In the genomic region with DNA sequence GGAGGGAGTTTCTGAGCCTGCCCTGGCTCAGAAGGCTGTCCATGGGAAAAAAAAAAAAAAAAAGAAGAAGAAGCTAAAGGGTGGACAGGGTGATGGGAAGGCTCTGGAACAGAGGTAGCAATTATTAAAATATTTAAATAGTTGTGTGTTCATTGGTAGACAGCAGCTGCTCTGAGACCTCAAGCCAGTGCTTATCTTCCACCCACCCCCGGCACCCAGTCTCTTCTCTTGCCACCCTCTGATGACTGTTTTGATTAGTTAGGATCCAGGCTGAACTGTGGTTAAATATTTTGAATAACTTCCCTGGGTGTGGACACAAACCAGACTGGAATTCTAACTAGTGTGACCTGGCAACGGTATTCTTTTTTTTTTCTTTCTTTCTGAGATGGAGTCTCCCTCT, we compare ENCODE assay signal across 1 cellular context.
TF ChIP-seq lines count a peak whose summit lies in the region.

No MANE protein-coding gene starts in this region.

TF ChIP-seq in K562, 482 proteins besides CTCF, POLR2A, EP300 and RAD21 (continued from another document and continues in another):
- TF ChIP-seq, protein P1, sequence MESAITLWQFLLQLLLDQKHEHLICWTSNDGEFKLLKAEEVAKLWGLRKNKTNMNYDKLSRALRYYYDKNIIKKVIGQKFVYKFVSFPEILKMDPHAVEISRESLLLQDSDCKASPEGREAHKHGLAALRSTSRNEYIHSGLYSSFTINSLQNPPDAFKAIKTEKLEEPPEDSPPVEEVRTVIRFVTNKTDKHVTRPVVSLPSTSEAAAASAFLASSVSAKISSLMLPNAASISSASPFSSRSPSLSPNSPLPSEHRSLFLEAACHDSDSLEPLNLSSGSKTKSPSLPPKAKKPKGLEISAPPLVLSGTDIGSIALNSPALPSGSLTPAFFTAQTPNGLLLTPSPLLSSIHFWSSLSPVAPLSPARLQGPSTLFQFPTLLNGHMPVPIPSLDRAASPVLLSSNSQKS (CRISPR knock-in tag; IDR thresholded peaks at IDR 0.05), result no peak
- TF ChIP-seq PCBP1 (IDR thresholded peaks at IDR 0.05; ENCODE audit: low read depth, low read length, poor library complexity, severe bottlenecking), result no peak
- TF ChIP-seq, protein P2, sequence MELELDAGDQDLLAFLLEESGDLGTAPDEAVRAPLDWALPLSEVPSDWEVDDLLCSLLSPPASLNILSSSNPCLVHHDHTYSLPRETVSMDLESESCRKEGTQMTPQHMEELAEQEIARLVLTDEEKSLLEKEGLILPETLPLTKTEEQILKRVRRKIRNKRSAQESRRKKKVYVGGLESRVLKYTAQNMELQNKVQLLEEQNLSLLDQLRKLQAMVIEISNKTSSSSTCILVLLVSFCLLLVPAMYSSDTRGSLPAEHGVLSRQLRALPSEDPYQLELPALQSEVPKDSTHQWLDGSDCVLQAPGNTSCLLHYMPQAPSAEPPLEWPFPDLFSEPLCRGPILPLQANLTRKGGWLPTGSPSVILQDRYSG (tag; conservative IDR thresholded peaks at IDR 0.05; ENCODE audit: low read depth), result no peak
- no peak for TF ChIP-seq NONO (IDR thresholded peaks at IDR 0.05; ENCODE audit: low read depth in 2 of 2, low read length in 1 of 2)
- TF ChIP-seq TCFL5 (CRISPR knock-in tag; conservative IDR thresholded peaks at IDR 0.05), result no peak
- no peak for TF ChIP-seq GTF2F1 (IDR thresholded peaks at IDR 0.05; ENCODE audit: low read depth, low read length)
- peak in 1 of 2 experiments; percentile 72; a peak in 2 of 4 replicates for TF ChIP-seq TEAD1 (CRISPR knock-in tag; IDR thresholded peaks at IDR 0.05)
- TF ChIP-seq POLR3A (IDR thresholded peaks at IDR 0.05; ENCODE audit: borderline replicate concordance, extremely low read depth, insufficient read depth, insufficient read length), result no peak
- TF ChIP-seq, protein P3, sequence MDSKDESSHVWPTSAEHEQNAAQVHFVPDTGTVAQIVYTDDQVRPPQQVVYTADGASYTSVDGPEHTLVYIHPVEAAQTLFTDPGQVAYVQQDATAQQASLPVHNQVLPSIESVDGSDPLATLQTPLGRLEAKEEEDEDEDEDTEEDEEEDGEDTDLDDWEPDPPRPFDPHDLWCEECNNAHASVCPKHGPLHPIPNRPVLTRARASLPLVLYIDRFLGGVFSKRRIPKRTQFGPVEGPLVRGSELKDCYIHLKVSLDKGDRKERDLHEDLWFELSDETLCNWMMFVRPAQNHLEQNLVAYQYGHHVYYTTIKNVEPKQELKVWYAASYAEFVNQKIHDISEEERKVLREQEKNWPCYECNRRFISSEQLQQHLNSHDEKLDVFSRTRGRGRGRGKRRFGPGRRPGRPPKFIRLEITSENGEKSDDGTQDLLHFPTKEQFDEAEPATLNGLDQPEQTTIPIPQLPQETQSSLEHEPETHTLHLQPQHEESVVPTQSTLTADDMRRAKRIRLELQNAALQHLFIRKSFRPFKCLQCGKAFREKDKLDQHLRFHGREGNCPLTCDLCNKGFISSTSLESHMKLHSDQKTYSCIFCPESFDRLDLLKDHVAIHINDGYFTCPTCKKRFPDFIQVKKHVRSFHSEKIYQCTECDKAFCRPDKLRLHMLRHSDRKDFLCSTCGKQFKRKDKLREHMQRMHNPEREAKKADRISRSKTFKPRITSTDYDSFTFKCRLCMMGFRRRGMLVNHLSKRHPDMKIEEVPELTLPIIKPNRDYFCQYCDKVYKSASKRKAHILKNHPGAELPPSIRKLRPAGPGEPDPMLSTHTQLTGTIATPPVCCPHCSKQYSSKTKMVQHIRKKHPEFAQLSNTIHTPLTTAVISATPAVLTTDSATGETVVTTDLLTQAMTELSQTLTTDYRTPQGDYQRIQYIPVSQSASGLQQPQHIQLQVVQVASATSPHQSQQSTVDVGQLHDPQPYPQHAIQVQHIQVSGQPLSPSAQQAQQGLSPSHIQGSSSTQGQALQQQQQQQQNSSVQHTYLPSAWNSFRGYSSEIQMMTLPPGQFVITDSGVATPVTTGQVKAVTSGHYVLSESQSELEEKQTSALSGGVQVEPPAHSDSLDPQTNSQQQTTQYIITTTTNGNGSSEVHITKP (IDR thresholded peaks at IDR 0.05; ENCODE audit: partially characterized antibody), result no peak
- TF ChIP-seq, protein P4, sequence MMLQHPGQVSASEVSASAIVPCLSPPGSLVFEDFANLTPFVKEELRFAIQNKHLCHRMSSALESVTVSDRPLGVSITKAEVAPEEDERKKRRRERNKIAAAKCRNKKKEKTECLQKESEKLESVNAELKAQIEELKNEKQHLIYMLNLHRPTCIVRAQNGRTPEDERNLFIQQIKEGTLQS (IDR thresholded peaks at IDR 0.05), result no peak
- TF ChIP-seq, protein P4 (CRISPR knock-in tag; conservative IDR thresholded peaks at IDR 0.05), result no peak
- TF ChIP-seq, protein P5, sequence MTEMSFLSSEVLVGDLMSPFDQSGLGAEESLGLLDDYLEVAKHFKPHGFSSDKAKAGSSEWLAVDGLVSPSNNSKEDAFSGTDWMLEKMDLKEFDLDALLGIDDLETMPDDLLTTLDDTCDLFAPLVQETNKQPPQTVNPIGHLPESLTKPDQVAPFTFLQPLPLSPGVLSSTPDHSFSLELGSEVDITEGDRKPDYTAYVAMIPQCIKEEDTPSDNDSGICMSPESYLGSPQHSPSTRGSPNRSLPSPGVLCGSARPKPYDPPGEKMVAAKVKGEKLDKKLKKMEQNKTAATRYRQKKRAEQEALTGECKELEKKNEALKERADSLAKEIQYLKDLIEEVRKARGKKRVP (CRISPR knock-in tag; IDR thresholded peaks at IDR 0.05), result no peak
- no peak for TF ChIP-seq ZNF707 (CRISPR knock-in tag; conservative IDR thresholded peaks at IDR 0.05)
- TF ChIP-seq HNRNPLL (IDR thresholded peaks at IDR 0.05; ENCODE audit: low read depth, low read length, poor library complexity, severe bottlenecking), result no peak
- TF ChIP-seq POLR2AphosphoS5 (IDR thresholded peaks at IDR 0.05; ENCODE audit: control insufficient read depth, insufficient read depth, low read depth, low read length), result peak; percentile 32; the same call in 1 of the 2 replicates
- no peak for TF ChIP-seq ELF2 (CRISPR knock-in tag; IDR thresholded peaks at IDR 0.05)
- no peak for TF ChIP-seq ZNF165 (CRISPR knock-in tag; IDR thresholded peaks at IDR 0.05; ENCODE audit: borderline replicate concordance)
- TF ChIP-seq, protein P6, sequence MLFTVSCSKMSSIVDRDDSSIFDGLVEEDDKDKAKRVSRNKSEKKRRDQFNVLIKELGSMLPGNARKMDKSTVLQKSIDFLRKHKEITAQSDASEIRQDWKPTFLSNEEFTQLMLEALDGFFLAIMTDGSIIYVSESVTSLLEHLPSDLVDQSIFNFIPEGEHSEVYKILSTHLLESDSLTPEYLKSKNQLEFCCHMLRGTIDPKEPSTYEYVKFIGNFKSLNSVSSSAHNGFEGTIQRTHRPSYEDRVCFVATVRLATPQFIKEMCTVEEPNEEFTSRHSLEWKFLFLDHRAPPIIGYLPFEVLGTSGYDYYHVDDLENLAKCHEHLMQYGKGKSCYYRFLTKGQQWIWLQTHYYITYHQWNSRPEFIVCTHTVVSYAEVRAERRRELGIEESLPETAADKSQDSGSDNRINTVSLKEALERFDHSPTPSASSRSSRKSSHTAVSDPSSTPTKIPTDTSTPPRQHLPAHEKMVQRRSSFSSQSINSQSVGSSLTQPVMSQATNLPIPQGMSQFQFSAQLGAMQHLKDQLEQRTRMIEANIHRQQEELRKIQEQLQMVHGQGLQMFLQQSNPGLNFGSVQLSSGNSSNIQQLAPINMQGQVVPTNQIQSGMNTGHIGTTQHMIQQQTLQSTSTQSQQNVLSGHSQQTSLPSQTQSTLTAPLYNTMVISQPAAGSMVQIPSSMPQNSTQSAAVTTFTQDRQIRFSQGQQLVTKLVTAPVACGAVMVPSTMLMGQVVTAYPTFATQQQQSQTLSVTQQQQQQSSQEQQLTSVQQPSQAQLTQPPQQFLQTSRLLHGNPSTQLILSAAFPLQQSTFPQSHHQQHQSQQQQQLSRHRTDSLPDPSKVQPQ (CRISPR knock-in tag; IDR thresholded peaks at IDR 0.05; ENCODE audit: borderline replicate concordance), result no peak
- no peak for TF ChIP-seq SMARCE1 (IDR thresholded peaks at IDR 0.05)
- no peak for TF ChIP-seq ZNF146 (CRISPR knock-in tag; IDR thresholded peaks at IDR 0.05; ENCODE audit: unreplicated experiment)
- TF ChIP-seq SMARCC2 (IDR thresholded peaks at IDR 0.05; ENCODE audit: low read depth), result no peak
- TF ChIP-seq ZNF184 (CRISPR knock-in tag; IDR thresholded peaks at IDR 0.05), result no peak
- no peak for TF ChIP-seq RFX7 (CRISPR knock-in tag; IDR thresholded peaks at IDR 0.05)
- no peak for TF ChIP-seq ZNF408 (CRISPR knock-in tag; IDR thresholded peaks at IDR 0.05; ENCODE audit: low read depth)
- TF ChIP-seq CBFA2T3 (IDR thresholded peaks at IDR 0.05), result peak; percentile 81
- TF ChIP-seq SRF (CRISPR knock-in tag; IDR thresholded peaks at IDR 0.05), result no peak
- no peak for TF ChIP-seq BACH1 (tag; IDR thresholded peaks at IDR 0.05)
- TF ChIP-seq, protein P7, sequence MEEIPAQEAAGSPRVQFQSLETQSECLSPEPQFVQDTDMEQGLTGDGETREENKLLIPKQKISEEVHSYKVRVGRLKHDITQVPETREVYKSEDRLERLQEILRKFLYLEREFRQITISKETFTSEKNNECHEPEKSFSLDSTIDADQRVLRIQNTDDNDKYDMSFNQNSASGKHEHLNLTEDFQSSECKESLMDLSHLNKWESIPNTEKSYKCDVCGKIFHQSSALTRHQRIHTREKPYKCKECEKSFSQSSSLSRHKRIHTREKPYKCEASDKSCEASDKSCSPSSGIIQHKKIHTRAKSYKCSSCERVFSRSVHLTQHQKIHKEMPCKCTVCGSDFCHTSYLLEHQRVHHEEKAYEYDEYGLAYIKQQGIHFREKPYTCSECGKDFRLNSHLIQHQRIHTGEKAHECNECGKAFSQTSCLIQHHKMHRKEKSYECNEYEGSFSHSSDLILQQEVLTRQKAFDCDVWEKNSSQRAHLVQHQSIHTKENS (CRISPR knock-in tag; IDR thresholded peaks at IDR 0.05), result no peak
- TF ChIP-seq HOXB6 (CRISPR knock-in tag; IDR thresholded peaks at IDR 0.05; ENCODE audit: borderline replicate concordance), result no peak
- TF ChIP-seq ZNF780A (CRISPR knock-in tag; IDR thresholded peaks at IDR 0.05), result no peak
- TF ChIP-seq HDAC6 (IDR thresholded peaks at IDR 0.05; ENCODE audit: low read depth, low read length), result no peak
- no peak for TF ChIP-seq SPI1 (IDR thresholded peaks at IDR 0.05; ENCODE audit: borderline replicate concordance, low read depth, low read length)
- TF ChIP-seq RBM34 (IDR thresholded peaks at IDR 0.05; ENCODE audit: borderline replicate concordance, insufficient read depth, low read length), result no peak
- TF ChIP-seq MEIS2 (IDR thresholded peaks at IDR 0.05; ENCODE audit: partially characterized antibody), result no peak
- no peak for TF ChIP-seq ETS2 (tag; IDR thresholded peaks at IDR 0.05; ENCODE audit: borderline replicate concordance, poor library complexity, severe bottlenecking)
- TF ChIP-seq, protein P8, sequence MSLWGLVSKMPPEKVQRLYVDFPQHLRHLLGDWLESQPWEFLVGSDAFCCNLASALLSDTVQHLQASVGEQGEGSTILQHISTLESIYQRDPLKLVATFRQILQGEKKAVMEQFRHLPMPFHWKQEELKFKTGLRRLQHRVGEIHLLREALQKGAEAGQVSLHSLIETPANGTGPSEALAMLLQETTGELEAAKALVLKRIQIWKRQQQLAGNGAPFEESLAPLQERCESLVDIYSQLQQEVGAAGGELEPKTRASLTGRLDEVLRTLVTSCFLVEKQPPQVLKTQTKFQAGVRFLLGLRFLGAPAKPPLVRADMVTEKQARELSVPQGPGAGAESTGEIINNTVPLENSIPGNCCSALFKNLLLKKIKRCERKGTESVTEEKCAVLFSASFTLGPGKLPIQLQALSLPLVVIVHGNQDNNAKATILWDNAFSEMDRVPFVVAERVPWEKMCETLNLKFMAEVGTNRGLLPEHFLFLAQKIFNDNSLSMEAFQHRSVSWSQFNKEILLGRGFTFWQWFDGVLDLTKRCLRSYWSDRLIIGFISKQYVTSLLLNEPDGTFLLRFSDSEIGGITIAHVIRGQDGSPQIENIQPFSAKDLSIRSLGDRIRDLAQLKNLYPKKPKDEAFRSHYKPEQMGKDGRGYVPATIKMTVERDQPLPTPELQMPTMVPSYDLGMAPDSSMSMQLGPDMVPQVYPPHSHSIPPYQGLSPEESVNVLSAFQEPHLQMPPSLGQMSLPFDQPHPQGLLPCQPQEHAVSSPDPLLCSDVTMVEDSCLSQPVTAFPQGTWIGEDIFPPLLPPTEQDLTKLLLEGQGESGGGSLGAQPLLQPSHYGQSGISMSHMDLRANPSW (CRISPR knock-in tag; IDR thresholded peaks at IDR 0.05), result no peak
- no peak for TF ChIP-seq HMG20A (CRISPR knock-in tag; conservative IDR thresholded peaks at IDR 0.05)
- TF ChIP-seq HNRNPL (IDR thresholded peaks at IDR 0.05; ENCODE audit: low read depth, low read length), result no peak
- TF ChIP-seq CXXC5 (CRISPR knock-in tag; IDR thresholded peaks at IDR 0.05), result no peak
- TF ChIP-seq YBX1 (IDR thresholded peaks at IDR 0.05), result no peak
- TF ChIP-seq NELFE (IDR thresholded peaks at IDR 0.05; ENCODE audit: insufficient read depth, insufficient read length), result no peak
- TF ChIP-seq MEF2D (tag; conservative IDR thresholded peaks at IDR 0.05; ENCODE audit: low read depth), result no peak
- TF ChIP-seq RBM25 (IDR thresholded peaks at IDR 0.05; ENCODE audit: low read depth, low read length, severe bottlenecking), result no peak
- no peak for TF ChIP-seq ZNF79 (CRISPR knock-in tag; IDR thresholded peaks at IDR 0.05; ENCODE audit: low read depth)
- TF ChIP-seq DPF2 (IDR thresholded peaks at IDR 0.05), result 0 out of 2 replicates have a peak, but pooled peaks have one; percentile 36
- peak; percentile 40; the same call in 1 of the 2 replicates for TF ChIP-seq KLF1 (tag; IDR thresholded peaks at IDR 0.05)
- TF ChIP-seq, protein P9, sequence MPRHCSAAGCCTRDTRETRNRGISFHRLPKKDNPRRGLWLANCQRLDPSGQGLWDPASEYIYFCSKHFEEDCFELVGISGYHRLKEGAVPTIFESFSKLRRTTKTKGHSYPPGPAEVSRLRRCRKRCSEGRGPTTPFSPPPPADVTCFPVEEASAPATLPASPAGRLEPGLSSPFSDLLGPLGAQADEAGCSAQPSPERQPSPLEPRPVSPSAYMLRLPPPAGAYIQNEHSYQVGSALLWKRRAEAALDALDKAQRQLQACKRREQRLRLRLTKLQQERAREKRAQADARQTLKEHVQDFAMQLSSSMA (CRISPR knock-in tag; IDR thresholded peaks at IDR 0.05), result no peak
- no peak for TF ChIP-seq IRF2 (CRISPR knock-in tag; IDR thresholded peaks at IDR 0.05)
- TF ChIP-seq SNIP1 (IDR thresholded peaks at IDR 0.05; ENCODE audit: low read depth), result no peak
- TF ChIP-seq ARID1B (IDR thresholded peaks at IDR 0.05), result peak; percentile 54; the same call in 1 of the 2 replicates
- 0 out of 2 replicates have a peak, but pooled peaks have one; percentile 33 for TF ChIP-seq SMARCA4 (IDR thresholded peaks at IDR 0.05)
- TF ChIP-seq, protein P10, sequence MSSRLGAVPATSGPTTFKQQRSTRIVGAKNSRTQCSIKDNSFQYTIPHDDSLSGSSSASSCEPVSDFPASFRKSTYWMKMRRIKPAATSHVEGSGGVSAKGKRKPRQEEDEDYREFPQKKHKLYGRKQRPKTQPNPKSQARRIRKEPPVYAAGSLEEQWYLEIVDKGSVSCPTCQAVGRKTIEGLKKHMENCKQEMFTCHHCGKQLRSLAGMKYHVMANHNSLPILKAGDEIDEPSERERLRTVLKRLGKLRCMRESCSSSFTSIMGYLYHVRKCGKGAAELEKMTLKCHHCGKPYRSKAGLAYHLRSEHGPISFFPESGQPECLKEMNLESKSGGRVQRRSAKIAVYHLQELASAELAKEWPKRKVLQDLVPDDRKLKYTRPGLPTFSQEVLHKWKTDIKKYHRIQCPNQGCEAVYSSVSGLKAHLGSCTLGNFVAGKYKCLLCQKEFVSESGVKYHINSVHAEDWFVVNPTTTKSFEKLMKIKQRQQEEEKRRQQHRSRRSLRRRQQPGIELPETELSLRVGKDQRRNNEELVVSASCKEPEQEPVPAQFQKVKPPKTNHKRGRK (tag; IDR thresholded peaks at IDR 0.05), result no peak
- TF ChIP-seq ZNF133 (CRISPR knock-in tag; IDR thresholded peaks at IDR 0.05), result no peak
